8 cellular contexts compared by ENCODE assay signal in the genomic region with DNA sequence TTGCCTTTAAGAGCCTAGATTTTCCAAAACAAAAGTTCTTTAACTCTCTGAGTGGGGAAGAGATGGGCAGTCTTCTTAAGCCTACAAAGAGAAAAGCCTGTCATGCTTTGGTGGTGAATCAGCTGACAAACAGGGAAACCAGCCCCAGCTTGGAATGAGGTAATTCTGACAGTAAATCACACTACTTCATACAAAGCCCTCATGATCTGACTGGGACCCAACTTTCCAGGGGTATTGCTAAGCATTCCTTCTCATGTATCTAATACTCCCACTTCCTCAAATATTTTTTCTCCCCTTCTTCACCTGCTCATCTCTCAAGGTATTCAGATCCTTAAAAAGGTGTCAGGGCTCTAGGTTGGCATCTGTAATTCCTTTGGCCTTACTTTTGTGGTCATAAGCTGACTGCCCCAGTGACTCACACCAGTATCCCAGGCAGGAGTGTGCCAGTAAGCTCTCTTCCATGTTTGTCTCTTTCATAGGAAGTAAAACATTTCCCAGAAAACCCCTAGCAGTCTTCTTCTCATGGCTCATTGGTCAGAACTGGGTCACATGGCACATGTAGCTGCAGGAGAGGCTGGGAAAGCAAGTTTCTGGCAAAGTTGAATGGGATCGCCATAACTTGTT. TPM values are rescaled to one million over a fixed set of nuclear protein-coding genes. Genes with fewer than 3 reads are reported as not detected.
A peak's percentile ranks its signal among the peaks of the same experiment; 100 is the strongest.
DNase-seq lines count a peak whose midpoint lies in the region; ATAC-seq, FAIRE-seq and TF ChIP-seq lines count a peak whose summit lies in the region.

No MANE protein-coding gene starts in this region.

- H3K4me2 ChIP-seq in A549: peak overlapping the region; percentile 59

- POLR2A ChIA-PET in A549 (lab: Yijun Ruan, JAX): interaction anchor here (0.6 to 1.5 kb wide), 3 partner anchors 15 to 221 kb away, joined by 3 to 10 read pairs (median 6); a partner anchor contains a TSS

- H3K9me3 Mint-ChIP-seq in HFFc6 (peaks cover 8% of the 10 kb centered on the region), brain (peaks cover 0 to 3% (median 0%) of the 10 kb centered on the region in 5 experiments)

- in situ Hi-C loops in HAP-1 (cut with MboI; ENCODE audit: low sequenced_read_pairs): no loop called here

- peak; percentile 77 to 81 for ATAC-seq in A549
- peak; percentile 19 to 20 for ATAC-seq in lower lobe of right lung
- ATAC-seq in GM21619 (IDR thresholded peaks at IDR 0.05; ENCODE audit: unreplicated experiment): no peak

- TF ChIP-seq POLR2A in A549 (IDR thresholded peaks at IDR 0.05; ENCODE audit: low read length): no peak

- peak in 1 of 2 experiments; percentile 37; a peak in 1 of 5 replicates for TF ChIP-seq EP300 in A549 (IDR thresholded peaks at IDR 0.05)

- WGBS in A549 (ENCODE audit: missing lambda C conversion rate): 13% methylated on average over 1 of the region's 1 CpG

- peaks cover 79% of the 10 kb centered on the region for H3K4me1 ChIP-seq in A549
- peaks cover 54% of the 10 kb centered on the region for H3K4me1 ChIP-seq in lower lobe of right lung
- H3K4me1 ChIP-seq in HAP-1: no peaks in the 10 kb centered on the region

- DNase-seq in A549 (ENCODE audit: low read depth in 1 of 2, low spot score in 1 of 2) (peak; percentile 52 to 90), HFFc6 (peak; percentile 98), lower lobe of right lung (no peak), HAP-1 (ENCODE audit: low spot score in 2 of 2) (no peak), D341Med (ENCODE audit: low spot score) (no peak)
- DNase-seq in activated effector memory CD4-positive, alpha-beta T cell treated with anti-CD3 and anti-CD28 coated beads, Interleukin-2, amount 50 U/mL, for 16 hours: no peak

- no peak for TF ChIP-seq RAD21 in A549 (conservative IDR thresholded peaks at IDR 0.05 in 1 of 2, IDR thresholded peaks at IDR 0.05 in 1 of 2)

- H3K27me3 ChIP-seq in lower lobe of right lung (ENCODE audit: low read depth): no peaks in the 10 kb centered on the region
- no peaks in the 10 kb centered on the region for H3K27me3 ChIP-seq in HAP-1 (ENCODE audit: low read depth)

- H3K4me3 ChIP-seq in A549 (0 out of 3 replicates have a peak overlapping the region, but pooled peaks have one; percentile 19), lower lobe of right lung (no peak overlapping the region), HAP-1 (no peak overlapping the region)

- intact Hi-C loops in lower lobe of right lung (cut with DNase I): no loop called here

- TF ChIP-seq CTCF in A549 (IDR thresholded peaks at IDR 0.05) (no peak), HFFc6 (IDR thresholded peaks at IDR 0.05) (no peak), brain (conservative IDR thresholded peaks at IDR 0.05) (no peak), lower lobe of right lung (IDR thresholded peaks at IDR 0.05) (no peak)

- H3K27ac Mint-ChIP-seq in HFFc6 (peak overlapping the region; percentile 95), brain (peak overlapping the region in 3 of 5 experiments; percentile 84 to 97 (median 95))

- peak overlapping the region; percentile 77 for H3K4me3 Mint-ChIP-seq in HFFc6
- H3K4me3 Mint-ChIP-seq in brain: peak overlapping the region in 1 of 5 experiments; percentile 74

- H3K27ac ChIP-seq in A549 (peak overlapping the region; percentile 93 to 94), lower lobe of right lung (peak overlapping the region; percentile 86)

- H3K27me3 Mint-ChIP-seq in HFFc6 (ENCODE audit: insufficient read depth): peaks cover 8% of the 10 kb centered on the region
- H3K27me3 Mint-ChIP-seq in brain: peaks cover 3% of the 10 kb centered on the region

- FAIRE-seq in A549 (lab: Jason Lieb, UNC): no peak

- H3K9me3 ChIP-seq in A549 (no peaks in the 10 kb centered on the region), lower lobe of right lung (no peaks in the 10 kb centered on the region), HAP-1 (no peaks in the 10 kb centered on the region)

- H3K36me3 Mint-ChIP-seq in HFFc6 (ENCODE audit: low read depth): peaks cover 28% of the 10 kb centered on the region
- H3K36me3 Mint-ChIP-seq in brain: no peaks in the 10 kb centered on the region

- peaks cover 85% of the 10 kb centered on the region for H3K4me1 Mint-ChIP-seq in HFFc6 (ENCODE audit: low read depth)
- peaks cover 74% of the 10 kb centered on the region for H3K4me1 Mint-ChIP-seq in brain

- CTCF ChIA-PET in A549 (lab: Yijun Ruan, JAX): interaction anchor here (1.2 to 3.0 kb wide), 4 partner anchors 32 to 357 kb away, joined by 3 to 10 read pairs (median 4); a partner anchor contains a TSS

- H3K36me3 ChIP-seq in lower lobe of right lung: no peaks in the 10 kb centered on the region
- no peaks in the 10 kb centered on the region for H3K36me3 ChIP-seq in HAP-1 (replicated peaks)

TF ChIP-seq in A549, 52 proteins besides CTCF, POLR2A, EP300 and RAD21 (continues in another document):
- TF ChIP-seq NR3C1 (IDR thresholded peaks at IDR 0.05): no peak
- no peak for TF ChIP-seq ZC3H11A (IDR thresholded peaks at IDR 0.05)
- TF ChIP-seq RFX5 (IDR thresholded peaks at IDR 0.05): no peak
- no peak for TF ChIP-seq MYC (IDR thresholded peaks at IDR 0.05; ENCODE audit: borderline replicate concordance, low read length)
- TF ChIP-seq HOXA7 (CRISPR knock-in tag; IDR thresholded peaks at IDR 0.05): no peak
- TF ChIP-seq CEBPB (IDR thresholded peaks at IDR 0.05): peak in 1 of 2 experiments; percentile 48; a peak in 1 of 4 replicates
- TF ChIP-seq MAFK (IDR thresholded peaks at IDR 0.05; ENCODE audit: partially characterized antibody): no peak
- TF ChIP-seq, protein P1, sequence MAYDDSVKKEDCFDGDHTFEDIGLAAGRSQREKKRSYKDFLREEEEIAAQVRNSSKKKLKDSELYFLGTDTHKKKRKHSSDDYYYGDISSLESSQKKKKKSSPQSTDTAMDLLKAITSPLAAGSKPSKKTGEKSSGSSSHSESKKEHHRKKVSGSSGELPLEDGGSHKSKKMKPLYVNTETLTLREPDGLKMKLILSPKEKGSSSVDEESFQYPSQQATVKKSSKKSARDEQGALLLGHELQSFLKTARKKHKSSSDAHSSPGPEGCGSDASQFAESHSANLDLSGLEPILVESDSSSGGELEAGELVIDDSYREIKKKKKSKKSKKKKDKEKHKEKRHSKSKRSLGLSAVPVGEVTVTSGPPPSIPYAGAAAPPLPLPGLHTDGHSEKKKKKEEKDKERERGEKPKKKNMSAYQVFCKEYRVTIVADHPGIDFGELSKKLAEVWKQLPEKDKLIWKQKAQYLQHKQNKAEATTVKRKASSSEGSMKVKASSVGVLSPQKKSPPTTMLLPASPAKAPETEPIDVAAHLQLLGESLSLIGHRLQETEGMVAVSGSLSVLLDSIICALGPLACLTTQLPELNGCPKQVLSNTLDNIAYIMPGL (CRISPR knock-in tag; IDR thresholded peaks at IDR 0.05; ENCODE audit: borderline replicate concordance): no peak
- TF ChIP-seq NFE2L2 (conservative IDR thresholded peaks at IDR 0.05; ENCODE audit: low read length): no peak
- no peak for TF ChIP-seq RNF2 (IDR thresholded peaks at IDR 0.05; ENCODE audit: borderline replicate concordance, low read depth)
- TF ChIP-seq, protein P2, sequence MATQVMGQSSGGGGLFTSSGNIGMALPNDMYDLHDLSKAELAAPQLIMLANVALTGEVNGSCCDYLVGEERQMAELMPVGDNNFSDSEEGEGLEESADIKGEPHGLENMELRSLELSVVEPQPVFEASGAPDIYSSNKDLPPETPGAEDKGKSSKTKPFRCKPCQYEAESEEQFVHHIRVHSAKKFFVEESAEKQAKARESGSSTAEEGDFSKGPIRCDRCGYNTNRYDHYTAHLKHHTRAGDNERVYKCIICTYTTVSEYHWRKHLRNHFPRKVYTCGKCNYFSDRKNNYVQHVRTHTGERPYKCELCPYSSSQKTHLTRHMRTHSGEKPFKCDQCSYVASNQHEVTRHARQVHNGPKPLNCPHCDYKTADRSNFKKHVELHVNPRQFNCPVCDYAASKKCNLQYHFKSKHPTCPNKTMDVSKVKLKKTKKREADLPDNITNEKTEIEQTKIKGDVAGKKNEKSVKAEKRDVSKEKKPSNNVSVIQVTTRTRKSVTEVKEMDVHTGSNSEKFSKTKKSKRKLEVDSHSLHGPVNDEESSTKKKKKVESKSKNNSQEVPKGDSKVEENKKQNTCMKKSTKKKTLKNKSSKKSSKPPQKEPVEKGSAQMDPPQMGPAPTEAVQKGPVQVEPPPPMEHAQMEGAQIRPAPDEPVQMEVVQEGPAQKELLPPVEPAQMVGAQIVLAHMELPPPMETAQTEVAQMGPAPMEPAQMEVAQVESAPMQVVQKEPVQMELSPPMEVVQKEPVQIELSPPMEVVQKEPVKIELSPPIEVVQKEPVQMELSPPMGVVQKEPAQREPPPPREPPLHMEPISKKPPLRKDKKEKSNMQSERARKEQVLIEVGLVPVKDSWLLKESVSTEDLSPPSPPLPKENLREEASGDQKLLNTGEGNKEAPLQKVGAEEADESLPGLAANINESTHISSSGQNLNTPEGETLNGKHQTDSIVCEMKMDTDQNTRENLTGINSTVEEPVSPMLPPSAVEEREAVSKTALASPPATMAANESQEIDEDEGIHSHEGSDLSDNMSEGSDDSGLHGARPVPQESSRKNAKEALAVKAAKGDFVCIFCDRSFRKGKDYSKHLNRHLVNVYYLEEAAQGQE (IDR thresholded peaks at IDR 0.05): no peak
- peak in 1 of 2 experiments; percentile 33; a peak in 1 of 5 replicates for TF ChIP-seq JUN (IDR thresholded peaks at IDR 0.05)
- no peak for TF ChIP-seq HOXB5 (CRISPR knock-in tag; IDR thresholded peaks at IDR 0.05)
- TF ChIP-seq CHD4 (IDR thresholded peaks at IDR 0.05; ENCODE audit: borderline replicate concordance): no peak
- TF ChIP-seq RARB (CRISPR knock-in tag; IDR thresholded peaks at IDR 0.05): no peak

RNA-seq across cellular contexts. Expression of a gene that starts 15.0 kb away (rescaled TPM):
- polyA plus RNA-seq in A549 (2011; rRNA removed) (5.7 and 7.3 TPM in 2 replicates), A549 (2017; fragmentation: RNase III; extraction: RNeasy Plus Mini Kit Qiagen cat#74134 plus additional on column Dnase treatment) (5.7 to 6.6 TPM (median 6.4 TPM) in 3 replicates), brain (ENCODE audit: insufficient read depth, low read depth, low replicate concordance) (16.3 TPM)
- 3.3 and 4.3 TPM in 2 replicates for polyA plus RNA-seq in A549 (2012; cell fraction: cytosol; rRNA removed)
- 3.4 and 5.5 TPM in 2 replicates for polyA plus RNA-seq in A549 (2012; cell fraction: nucleus; rRNA removed)
- polyA minus RNA-seq in A549 (2011; rRNA and poly(A)+ RNA removed): 4.6 and 5.0 TPM in 2 replicates
- 1 to 10 TPM; 9.0 to 9.6 (median 9.2) TPM for total RNA-seq in HFFc6 (2021; fragmentation: NEBNext Ultra II Directional; extraction: Animal tissue kit (Norgen Biotek cat#: 25700))
- 11.5 TPM for total RNA-seq in lower lobe of right lung

RNA-seq across cellular contexts. Expression of a gene that starts 15.4 kb away (rescaled TPM):
- polyA plus RNA-seq in A549 (2011; rRNA removed) (1.4 and 1.6 TPM in 2 replicates), A549 (2017; fragmentation: RNase III; extraction: RNeasy Plus Mini Kit Qiagen cat#74134 plus additional on column Dnase treatment) (0.59 to 1.2 TPM (median 0.93 TPM) in 3 replicates), brain (ENCODE audit: insufficient read depth, low read depth, low replicate concordance) (1.1 TPM)
- 0.31 and 0.32 TPM in 2 replicates for polyA plus RNA-seq in A549 (2012; cell fraction: cytosol; rRNA removed)
- polyA plus RNA-seq in A549 (2012; cell fraction: nucleus; rRNA removed): 0.56 and 0.61 TPM in 2 replicates
- polyA minus RNA-seq in A549 (2011; rRNA and poly(A)+ RNA removed): 0.45 and 0.83 TPM in 2 replicates
- total RNA-seq in HFFc6 (2021; fragmentation: NEBNext Ultra II Directional; extraction: Animal tissue kit (Norgen Biotek cat#: 25700)): 1 to 10 TPM in 5 of 6 experiments, under 1 TPM in 1; 0.99 to 2.0 (median 1.6) TPM
- total RNA-seq in lower lobe of right lung: 1.1 TPM

Comparison
In these comparisons a context has a peak if more than half of its experiments do, and no peak if none do; other contexts are left out.
1. DNase-seq: peak in A549 (2 of 2) and HFFc6 (single experiment); none in lower lobe of right lung (single experiment), HAP-1 (0 of 2), activated effector memory CD4-positive, alpha-beta T cell treated with anti-CD3 and anti-CD28 coated beads, Interleukin-2, amount 50 U/mL, for 16 hours (single experiment) and D341Med (single experiment).